ENCODE assay signal across 20 cellular contexts in the genomic region with DNA sequence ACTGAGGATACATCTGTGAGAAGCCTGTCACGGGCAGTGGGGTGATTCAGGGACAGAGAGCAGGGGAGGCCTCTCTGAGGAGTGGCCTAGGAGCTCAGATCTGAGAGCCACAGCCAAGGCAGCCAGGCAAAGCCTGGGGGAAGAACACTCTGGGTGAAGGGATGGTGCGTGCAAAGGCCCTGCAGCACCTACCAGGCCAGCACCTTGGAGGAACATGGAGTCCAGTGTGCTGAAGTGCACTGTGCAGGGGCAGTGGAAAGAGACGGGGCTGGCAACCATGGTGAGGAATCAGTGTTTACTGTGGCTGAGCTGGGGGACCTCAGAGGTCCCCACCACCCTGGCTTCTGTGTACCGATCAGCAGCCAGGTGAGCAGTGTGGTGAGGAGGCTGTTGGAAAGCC. TPM values are rescaled to one million over a fixed set of nuclear protein-coding genes. Genes with fewer than 3 reads are reported as not detected.
DNase-seq lines count a peak whose midpoint lies in the region; ATAC-seq and TF ChIP-seq lines count a peak whose summit lies in the region.
"Had no signal": no experiment of that assay in that cellular context is flagged by ENCODE, and none has a peak within 500 bp of the region (broad histone marks: within the 10 kb centered on the region; RNA-seq: fewer than 3 reads in every experiment).

No MANE protein-coding gene starts in this region.

- no peak overlapping the region for H3K4me2 ChIP-seq in neural progenitor cell
- H3K4me2 ChIP-seq in trophoblast cell (ENCODE audit: low read length) = no peak overlapping the region

- no peak overlapping the region for H4K8ac ChIP-seq in trophoblast cell (ENCODE audit: low read depth, low read length)

- H3K9ac ChIP-seq in neural progenitor cell (no peak overlapping the region), trophoblast cell (ENCODE audit: low read length) (no peak overlapping the region)

- H3K4me1 ChIP-seq in neural progenitor cell = no peaks in the 10 kb centered on the region
- no peaks in the 10 kb centered on the region for H3K4me1 ChIP-seq in trophoblast cell (ENCODE audit: control insufficient read depth in 1 of 2, insufficient read depth in 2 of 2, low read length in 2 of 2)
- H3K4me1 ChIP-seq: Peyer's patch had no signal

- ATAC-seq in WTC11 (no peak), HG03045 (IDR thresholded peaks at IDR 0.05; ENCODE audit: unreplicated experiment) (no peak)
- ATAC-seq: GM12878 had no signal

- POLR2A ChIA-PET in WTC11 (lab: Charles Lee) = no interaction called here

- H3K9me3 Mint-ChIP-seq in activated CD4-positive, alpha-beta T cell treated with anti-CD3 and anti-CD28 coated beads, Interleukin-2, amount 10 ng/mL, durations not matched to agents 24 days and 14 days = no peaks in the 10 kb centered on the region
- H3K9me3 Mint-ChIP-seq in CD14-positive monocyte = no peaks in the 10 kb centered on the region
- peaks cover 8% of the 10 kb centered on the region for H3K9me3 Mint-ChIP-seq in WTC11
- no peaks in the 10 kb centered on the region for H3K9me3 Mint-ChIP-seq in neural progenitor cell

- H3K27ac Mint-ChIP-seq in activated CD4-positive, alpha-beta T cell treated with anti-CD3 and anti-CD28 coated beads, Interleukin-2, amount 10 ng/mL, durations not matched to agents 24 days and 14 days = peak overlapping the region; percentile 12
- peak overlapping the region in 4 of 7 donors; percentile 33 to 82 (median 52) for H3K27ac Mint-ChIP-seq in CD14-positive monocyte
- peak overlapping the region; percentile 78 for H3K27ac Mint-ChIP-seq in WTC11
- H3K27ac Mint-ChIP-seq in neural progenitor cell = peak overlapping the region; percentile 18

- no peak overlapping the region for H3K14ac ChIP-seq in trophoblast cell (ENCODE audit: low read length)

- H3K36me3 Mint-ChIP-seq in activated CD4-positive, alpha-beta T cell treated with anti-CD3 and anti-CD28 coated beads, Interleukin-2, amount 10 ng/mL, durations not matched to agents 24 days and 14 days (ENCODE audit: low read depth) = peaks cover 56% of the 10 kb centered on the region
- H3K36me3 Mint-ChIP-seq in CD14-positive monocyte = peaks cover 7 to 24% of the 10 kb centered on the region in 2 donors
- H3K36me3 Mint-ChIP-seq in WTC11 = peaks cover 41% of the 10 kb centered on the region
- peaks cover 27% of the 10 kb centered on the region for H3K36me3 Mint-ChIP-seq in neural progenitor cell

- no peak overlapping the region for H3K27ac ChIP-seq in neural progenitor cell
- no peak overlapping the region for H3K27ac ChIP-seq in trophoblast cell (ENCODE audit: low read depth, low read length)
- H3K27ac ChIP-seq: 22Rv1, Peyer's patch had no signal

- H3F3A ChIP-seq in neural progenitor cell (ENCODE audit: low read depth) = no peaks in the 10 kb centered on the region

- no peak for DNase-seq in activated CD4-positive, alpha-beta T cell treated with anti-CD3 and anti-CD28 coated beads, Interleukin-2, amount 10 ng/mL, durations not matched to agents 24 days and 14 days
- DNase-seq in activated CD4-positive, alpha-beta T cell treated with anti-CD3 and anti-CD28 coated beads, Interleukin-2, amount 50 U/mL, for 48 hours = no peak
- DNase-seq in CD14-positive monocyte (ENCODE audit: low spot score) (no peak), WTC11 (ENCODE audit: low spot score) (no peak), neural progenitor cell (ENCODE audit: low spot score) (no peak), superior temporal gyrus (ENCODE audit: extremely low spot score) (no peak), trophoblast cell (no peak)
- DNase-seq: GDM1, IMR-90, NCI-H1105, NCI-H1694 treated with DMSO at 0.1 percent for 48 hours, NCI-H2107, NCI-H226, NCI-H524 treated with DMSO at 0.1 percent for 48 hours, Peyer's patch, Right ventricle myocardium superior had no signal

- H3K27me3 ChIP-seq in neural progenitor cell = no peaks in the 10 kb centered on the region
- H3K27me3 ChIP-seq in trophoblast cell (ENCODE audit: insufficient read depth, low read length) = no peaks in the 10 kb centered on the region
- H3K27me3 ChIP-seq: Peyer's patch had no signal

- CTCF ChIA-PET in WTC11 (lab: Charles Lee) = no interaction called here

- no peaks in the 10 kb centered on the region for H3K27me3 Mint-ChIP-seq in activated CD4-positive, alpha-beta T cell treated with anti-CD3 and anti-CD28 coated beads, Interleukin-2, amount 10 ng/mL, durations not matched to agents 24 days and 14 days
- H3K27me3 Mint-ChIP-seq in CD14-positive monocyte (ENCODE audit: low read depth in 3 of 3) = peaks cover 0 to 2% (median 0%) of the 10 kb centered on the region in 3 donors
- no peaks in the 10 kb centered on the region for H3K27me3 Mint-ChIP-seq in WTC11 (ENCODE audit: low read depth)
- H3K27me3 Mint-ChIP-seq in neural progenitor cell (ENCODE audit: insufficient read depth, low read depth) = peaks cover 3% of the 10 kb centered on the region

- no peak overlapping the region for H2AFZ ChIP-seq in neural progenitor cell (replicated peaks)
- no peak overlapping the region for H2AFZ ChIP-seq in trophoblast cell (ENCODE audit: insufficient read depth, low read length, poor library complexity)

- H3K4ac ChIP-seq in trophoblast cell (ENCODE audit: low read depth, low read length) = no peak overlapping the region

- no peak overlapping the region for H3K18ac ChIP-seq in trophoblast cell (ENCODE audit: low read length)

- no peaks in the 10 kb centered on the region for H3K9me3 ChIP-seq in neural progenitor cell (ENCODE audit: low read depth)
- H3K9me3 ChIP-seq in trophoblast cell (ENCODE audit: insufficient read depth, low read depth, low read length) = peaks cover 2% of the 10 kb centered on the region
- H3K9me3 ChIP-seq: Peyer's patch had no signal

- H3K4me3 Mint-ChIP-seq in activated CD4-positive, alpha-beta T cell treated with anti-CD3 and anti-CD28 coated beads, Interleukin-2, amount 10 ng/mL, durations not matched to agents 24 days and 14 days = no peak overlapping the region
- H3K4me3 Mint-ChIP-seq in CD14-positive monocyte = no peak overlapping the region
- H3K4me3 Mint-ChIP-seq in WTC11 = no peak overlapping the region
- H3K4me3 Mint-ChIP-seq in neural progenitor cell = no peak overlapping the region

- no peak overlapping the region for H2BK12ac ChIP-seq in trophoblast cell (ENCODE audit: low read length)

- H3K79me2 ChIP-seq in neural progenitor cell (ENCODE audit: low read depth) = no peaks in the 10 kb centered on the region
- H3K79me2 ChIP-seq in trophoblast cell (ENCODE audit: control insufficient read depth, insufficient read depth, low read length, poor library complexity) = no peaks in the 10 kb centered on the region

- H3K4me1 Mint-ChIP-seq in activated CD4-positive, alpha-beta T cell treated with anti-CD3 and anti-CD28 coated beads, Interleukin-2, amount 10 ng/mL, durations not matched to agents 24 days and 14 days = no peaks in the 10 kb centered on the region
- H3K4me1 Mint-ChIP-seq in CD14-positive monocyte (no peaks in the 10 kb centered on the region), WTC11 (peaks cover 8% of the 10 kb centered on the region), neural progenitor cell (peaks cover 7% of the 10 kb centered on the region)

- no peaks in the 10 kb centered on the region for H3K79me1 ChIP-seq in trophoblast cell (ENCODE audit: low read length)

- no peak overlapping the region for H3K4me3 ChIP-seq in neural progenitor cell
- no peak overlapping the region for H3K4me3 ChIP-seq in trophoblast cell (ENCODE audit: low read depth, low read length)
- H3K4me3 ChIP-seq: GM12878, Peyer's patch had no signal

- H4K91ac ChIP-seq in trophoblast cell (ENCODE audit: low read depth, low read length) = no peak overlapping the region

- no peak overlapping the region for H4K12ac ChIP-seq in trophoblast cell (ENCODE audit: low read depth, low read length)

- H2BK120ac ChIP-seq in trophoblast cell (ENCODE audit: insufficient read depth, low read length, poor library complexity) = no peak overlapping the region

- H3K23ac ChIP-seq in trophoblast cell (ENCODE audit: low read length) = no peak overlapping the region

- TF ChIP-seq CTCF in CD14-positive monocyte (IDR thresholded peaks at IDR 0.05) = no peak
- TF ChIP-seq CTCF in WTC11 (IDR thresholded peaks at IDR 0.05) = no peak
- no peak for TF ChIP-seq CTCF in neural progenitor cell (IDR thresholded peaks at IDR 0.05)

- H3K36me3 ChIP-seq in neural progenitor cell = no peaks in the 10 kb centered on the region
- H3K36me3 ChIP-seq in trophoblast cell (ENCODE audit: control insufficient read depth in 1 of 2, insufficient read depth in 2 of 2, low read length in 2 of 2) = peaks cover 0 to 4% of the 10 kb centered on the region in 2 experiments

- H2AK5ac ChIP-seq in trophoblast cell (ENCODE audit: low read length) = no peak overlapping the region

- H2BK5ac ChIP-seq in trophoblast cell (ENCODE audit: low read depth, low read length, poor library complexity) = no peak overlapping the region

- no peaks in the 10 kb centered on the region for H4K20me1 ChIP-seq in neural progenitor cell (ENCODE audit: low read depth)

- intact Hi-C loops in activated CD4-positive, alpha-beta T cell treated with anti-CD3 and anti-CD28 coated beads, Interleukin-2, amount 10 ng/mL, durations not matched to agents 24 days and 14 days (cut with micrococcal nuclease) = no loop called here
- intact Hi-C loops in CD14-positive monocyte (cut with micrococcal nuclease) = no loop called here

- no CpG with 5 or more reads among the region's 4 CpGs for WGBS in trophoblast cell (ENCODE audit: extremely low coverage, insufficient coverage, insufficient read length)

TF ChIP-seq in WTC11, 78 proteins besides CTCF, POLR2A, EP300 and RAD21 (continues in another document):
- TF ChIP-seq, protein P1, sequence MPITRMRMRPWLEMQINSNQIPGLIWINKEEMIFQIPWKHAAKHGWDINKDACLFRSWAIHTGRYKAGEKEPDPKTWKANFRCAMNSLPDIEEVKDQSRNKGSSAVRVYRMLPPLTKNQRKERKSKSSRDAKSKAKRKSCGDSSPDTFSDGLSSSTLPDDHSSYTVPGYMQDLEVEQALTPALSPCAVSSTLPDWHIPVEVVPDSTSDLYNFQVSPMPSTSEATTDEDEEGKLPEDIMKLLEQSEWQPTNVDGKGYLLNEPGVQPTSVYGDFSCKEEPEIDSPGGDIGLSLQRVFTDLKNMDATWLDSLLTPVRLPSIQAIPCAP (CRISPR knock-in tag; IDR thresholded peaks at IDR 0.05) = no peak
- TF ChIP-seq, protein P2, sequence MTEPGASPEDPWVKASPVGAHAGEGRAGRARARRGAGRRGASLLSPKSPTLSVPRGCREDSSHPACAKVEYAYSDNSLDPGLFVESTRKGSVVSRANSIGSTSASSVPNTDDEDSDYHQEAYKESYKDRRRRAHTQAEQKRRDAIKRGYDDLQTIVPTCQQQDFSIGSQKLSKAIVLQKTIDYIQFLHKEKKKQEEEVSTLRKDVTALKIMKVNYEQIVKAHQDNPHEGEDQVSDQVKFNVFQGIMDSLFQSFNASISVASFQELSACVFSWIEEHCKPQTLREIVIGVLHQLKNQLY (CRISPR knock-in tag; IDR thresholded peaks at IDR 0.05) = no peak

RNA-seq across cellular contexts. Expression of a gene that starts 48.0 kb away (rescaled TPM):
- total RNA-seq in activated CD4-positive, alpha-beta T cell treated with anti-CD3 and anti-CD28 coated beads, Interleukin-2, amount 10 ng/mL, durations not matched to agents 24 days and 14 days = 164 and 169 TPM in 2 replicates
- polyA plus RNA-seq in CD14-positive monocyte = 10 to 100 TPM in 1 of 2 donors, 1 to 10 TPM in 1; 7.9 to 13.0 TPM
- 59.2 to 69.9 TPM (median 69.8 TPM) in 3 replicates for total RNA-seq in WTC11 (2021)
- 37.1 and 78.9 TPM in 2 replicates for total RNA-seq in neural progenitor cell (ENCODE audit: low replicate concordance)
- 5.4 and 5.8 TPM in 2 replicates for polyA plus RNA-seq in trophoblast cell (2013)
- total RNA-seq: LHCN-M2 had no signal

Comparison
In these comparisons a context has a peak if more than half of its experiments do, and no peak if none do; other contexts are left out.
1. H3K27ac Mint-ChIP-seq: peak in every context shown above with its lines; median percentile 78 in WTC11; 52 in CD14-positive monocyte; 18 in neural progenitor cell; 12 in activated CD4-positive, alpha-beta T cell treated with anti-CD3 and anti-CD28 coated beads, Interleukin-2, amount 10 ng/mL, durations not matched to agents 24 days and 14 days.